In genomic region chr3:170499562-170500156, GRCh38 we compare ENCODE assay signal across 1 cellular context.
TF ChIP-seq lines count a peak whose summit lies in the region.

No MANE protein-coding gene starts in this region.

TF ChIP-seq in HepG2, 621 proteins besides CTCF, POLR2A, EP300 and RAD21 (continued from another document):
- TF ChIP-seq HOMEZ (CRISPR knock-in tag; IDR thresholded peaks at IDR 0.05; ENCODE audit: low read depth) (peak; percentile 73; the same call in 1 of the 2 replicates), ZNF644 (CRISPR knock-in tag; IDR thresholded peaks at IDR 0.05; ENCODE audit: low read depth) (peak; percentile 69; the same call in 1 of the 2 replicates)
